1 cellular context compared by ENCODE assay signal in the genomic region with DNA sequence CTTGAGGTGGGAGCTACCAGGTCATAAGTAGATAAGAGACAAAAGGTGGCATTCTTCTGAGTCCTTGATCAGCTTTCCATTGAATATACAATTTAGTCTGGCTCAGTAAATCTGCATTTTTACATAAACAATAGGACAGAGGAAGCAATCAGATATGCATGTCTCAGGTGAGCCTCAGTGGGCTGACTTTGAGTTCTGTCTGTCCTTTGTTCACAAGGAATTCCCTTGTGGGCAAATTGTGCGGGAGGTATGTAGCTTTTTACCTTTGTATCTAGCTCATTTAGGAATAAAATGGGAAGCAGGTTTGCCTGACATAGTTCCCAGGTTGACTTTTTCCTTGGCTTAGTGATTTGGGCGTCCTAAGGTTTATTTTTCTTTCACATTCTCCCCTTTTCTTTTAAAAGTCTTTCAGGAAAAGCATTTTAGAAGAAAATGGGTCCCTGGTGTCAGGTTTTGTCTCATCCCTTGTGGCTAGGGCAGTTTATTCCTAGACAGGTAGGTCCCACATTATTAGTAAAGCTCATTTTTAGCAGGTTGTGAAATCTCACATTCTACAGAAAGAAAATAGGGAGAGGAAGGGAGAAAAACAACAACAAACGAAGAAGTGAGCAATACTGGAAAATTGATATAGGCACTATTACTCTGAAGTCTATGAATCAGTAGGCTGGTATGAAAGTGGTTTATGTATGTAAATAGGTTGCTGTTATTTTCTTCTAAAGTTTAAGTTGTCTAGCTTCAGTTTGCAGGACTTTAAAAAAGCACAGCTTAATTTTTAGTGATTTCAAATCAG.
TF ChIP-seq lines count a peak whose summit lies in the region.

No MANE protein-coding gene starts in this region.

TF ChIP-seq in WTC11, 78 proteins besides CTCF, POLR2A, EP300 and RAD21 (continued from another document):
- TF ChIP-seq, protein P1, sequence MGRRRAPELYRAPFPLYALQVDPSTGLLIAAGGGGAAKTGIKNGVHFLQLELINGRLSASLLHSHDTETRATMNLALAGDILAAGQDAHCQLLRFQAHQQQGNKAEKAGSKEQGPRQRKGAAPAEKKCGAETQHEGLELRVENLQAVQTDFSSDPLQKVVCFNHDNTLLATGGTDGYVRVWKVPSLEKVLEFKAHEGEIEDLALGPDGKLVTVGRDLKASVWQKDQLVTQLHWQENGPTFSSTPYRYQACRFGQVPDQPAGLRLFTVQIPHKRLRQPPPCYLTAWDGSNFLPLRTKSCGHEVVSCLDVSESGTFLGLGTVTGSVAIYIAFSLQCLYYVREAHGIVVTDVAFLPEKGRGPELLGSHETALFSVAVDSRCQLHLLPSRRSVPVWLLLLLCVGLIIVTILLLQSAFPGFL (CRISPR knock-in tag; IDR thresholded peaks at IDR 0.05; ENCODE audit: borderline replicate concordance), result no peak
- TF ChIP-seq NR3C1 (CRISPR knock-in tag; conservative IDR thresholded peaks at IDR 0.05; ENCODE audit: low read depth), result no peak
- TF ChIP-seq ZBTB21 (CRISPR knock-in tag; IDR thresholded peaks at IDR 0.05; ENCODE audit: borderline replicate concordance), result no peak
TF ChIP-seq in WTC11: peak in this region for 1.
